In genomic region chr13:38866649-38867048, GRCh38 we compare ENCODE assay signal across 15 cellular contexts.
DNase-seq lines count a peak whose midpoint lies in the region; ATAC-seq and TF ChIP-seq lines count a peak whose summit lies in the region.
"Had no signal": no experiment of that assay in that cellular context is flagged by ENCODE, and none has a peak within 500 bp of the region (broad histone marks: within the 10 kb centered on the region; RNA-seq: fewer than 3 reads in every experiment).

No MANE protein-coding gene starts in this region.

- no peaks in the 10 kb centered on the region for H3K4me1 ChIP-seq in lower lobe of right lung
- H3K4me1 ChIP-seq: suprapubic skin had no signal

- H3K27ac ChIP-seq in lower lobe of right lung: no peak overlapping the region
- H3K27ac ChIP-seq: suprapubic skin had no signal

- no peaks in the 10 kb centered on the region for H3K27me3 ChIP-seq in lower lobe of right lung (ENCODE audit: low read depth)
- H3K27me3 ChIP-seq: suprapubic skin had no signal

- H3K4me3 ChIP-seq in lower lobe of right lung: no peak overlapping the region
- H3K4me3 ChIP-seq: smooth muscle cell, suprapubic skin had no signal

- no peaks in the 10 kb centered on the region for H3K36me3 ChIP-seq in lower lobe of right lung
- H3K36me3 ChIP-seq: suprapubic skin had no signal

- no peak for ATAC-seq in lower lobe of right lung
- no peak for ATAC-seq in HG02571 (IDR thresholded peaks at IDR 0.05; ENCODE audit: unreplicated experiment)
- ATAC-seq: natural killer cell treated with Interleukin-12 subunit alpha and Interleukin-12 subunit beta and Interleukin-15 and Interleukin-18, amount 100 ng/mL, for 72 hours had no signal

- no peaks in the 10 kb centered on the region for H3K9me3 ChIP-seq in lower lobe of right lung
- H3K9me3 ChIP-seq: suprapubic skin had no signal

- TF ChIP-seq CTCF in LNCAP (IDR thresholded peaks at IDR 0.05) (peak; percentile 31; the same call in 1 of the 2 replicates), lower lobe of right lung (IDR thresholded peaks at IDR 0.05) (no peak)

- intact Hi-C loops in lower lobe of right lung (cut with DNase I): no loop called here

- DNase-seq in Ammon's horn (ENCODE audit: low spot score) (peak; percentile 17), astrocyte of the hippocampus (ENCODE audit: low read depth, low spot score) (peak; percentile 29), left kidney (ENCODE audit: low read depth, low spot score) (peak; percentile 12), lower lobe of right lung (no peak), T-helper 9 cell (no peak), DMS79 treated with DMSO at 0.1 percent for 48 hours (lab: John Stamatoyannopoulos, UW) (no peak)
- DNase-seq: activated naive CD8-positive, alpha-beta T cell treated with anti-CD3 and anti-CD28 coated beads, Interleukin-2, amount 10 ng/mL, durations not matched to agents 7 days and 5 days; islet precursor cell; KBM-7; NCI-H2171 treated with DMSO at 0.1 percent for 48 hours had no signal

Comparison
In these comparisons a context has a peak if more than half of its experiments do, and no peak if none do; other contexts are left out.
1. DNase-seq: peak in Ammon's horn (single experiment), astrocyte of the hippocampus (single experiment) and left kidney (single experiment); none in lower lobe of right lung (single experiment), T-helper 9 cell (single experiment) and DMS79 treated with DMSO at 0.1 percent for 48 hours (single experiment).